In genomic region chr13:23183292-23183691, GRCh38 we compare ENCODE assay signal across 22 cellular contexts. TPM values are rescaled to one million over a fixed set of nuclear protein-coding genes. Genes with fewer than 3 reads are reported as not detected.
"Had no signal": no experiment of that assay in that cellular context is flagged by ENCODE, and none has a peak within 500 bp of the region (broad histone marks: within the 10 kb centered on the region; RNA-seq: fewer than 3 reads in every experiment).

No MANE protein-coding gene starts in this region.

- DNase-seq: cerebellar nuclear complex; effector CD4-positive, alpha-beta T cell; endodermal cell; erythroblast; foreskin keratinocyte; head of caudate nucleus; islet precursor cell; left lung; mesenchymal stem cell; naive thymus-derived CD8-positive, alpha-beta T cell; ovary; small intestine; stimulated activated CD4-positive, alpha-beta T cell treated with anti-CD3 and anti-CD28 coated beads, Interleukin-12 subunit alpha, Interleukin-12 subunit beta, amount 100 ng/mL, for 4 hours; stimulated activated naive CD4-positive, alpha-beta T cell treated with Interleukin-2 at 50 U/mL for 16 hours had no signal

- H3K27me3 ChIP-seq: cardiac muscle cell, foreskin keratinocyte, left lung, ovary had no signal

- H3K27me3 Mint-ChIP-seq: type B pancreatic cell had no signal

- H3K4me3 Mint-ChIP-seq: endodermal cell; naive thymus-derived CD8-positive, alpha-beta T cell; neural crest cell; type B pancreatic cell had no signal

- H3K36me3 ChIP-seq: cardiac muscle cell, left lung, ovary had no signal

- H3K9me3 ChIP-seq: left lung, ovary had no signal

- H3K4me1 Mint-ChIP-seq: endodermal cell; naive thymus-derived CD8-positive, alpha-beta T cell; neural crest cell had no signal

- H3K27ac ChIP-seq: cardiac muscle cell, coronary artery, foreskin keratinocyte, left lung, ovary had no signal

- H3K4me1 ChIP-seq: foreskin keratinocyte, left lung had no signal

- H3K27ac Mint-ChIP-seq: endodermal cell; naive thymus-derived CD8-positive, alpha-beta T cell; type B pancreatic cell had no signal

- H3K4me3 ChIP-seq: cardiac muscle cell, coronary artery, left lung, lung, ovary had no signal

- H3K36me3 Mint-ChIP-seq: naive thymus-derived CD8-positive, alpha-beta T cell; type B pancreatic cell had no signal

- ATAC-seq: foreskin keratinocyte; left lung; naive thymus-derived CD8-positive, alpha-beta T cell; sciatic nerve had no signal

- H3K9me3 Mint-ChIP-seq: endodermal cell, neural crest cell, type B pancreatic cell had no signal

RNA-seq across cellular contexts. Expression of gene SGCG, which starts 2.5 kb away (rescaled TPM):
- total RNA-seq: dermis microvascular lymphatic vessel endothelial cell; endothelial cell of umbilical vein; foreskin keratinocyte; naive thymus-derived CD8-positive, alpha-beta T cell; neural crest cell had no signal
- polyA plus RNA-seq: cardiac muscle cell; foreskin keratinocyte; naive thymus-derived CD8-positive, alpha-beta T cell had no signal
